ENCODE assay signal across 8 cellular contexts in genomic region chr9:33165263-33166151, GRCh38. TPM values are rescaled to one million over a fixed set of nuclear protein-coding genes. Genes with fewer than 3 reads are reported as not detected.
A peak's percentile ranks its signal among the peaks of the same experiment; 100 is the strongest.
DNase-seq lines count a peak whose midpoint lies in the region; ATAC-seq and TF ChIP-seq lines count a peak whose summit lies in the region.

No MANE protein-coding gene starts in this region.

- TF ChIP-seq CTCF in Loucy (conservative IDR thresholded peaks at IDR 0.05; ENCODE audit: low read length) (no peak), glutamatergic neuron (IDR thresholded peaks at IDR 0.05; ENCODE audit: partially characterized antibody, unreplicated experiment) (no peak), retinal pigment epithelial cell (conservative IDR thresholded peaks at IDR 0.05; ENCODE audit: low read depth, low read length) (no peak)

- H3K36me3 Mint-ChIP-seq in glutamatergic neuron (ENCODE audit: unreplicated experiment), result no peaks in the 10 kb centered on the region

- peaks cover 4% of the 10 kb centered on the region for H3K9me3 Mint-ChIP-seq in glutamatergic neuron (ENCODE audit: unreplicated experiment)

- peaks cover 19% of the 10 kb centered on the region for H4K20me1 ChIP-seq in Loucy (ENCODE audit: insufficient read depth, low read length, poor library complexity, severe bottlenecking)

- peak overlapping the region; percentile 86 for H3K4me3 Mint-ChIP-seq in glutamatergic neuron (ENCODE audit: unreplicated experiment)

- no peaks in the 10 kb centered on the region for H3K27me3 ChIP-seq in Loucy (ENCODE audit: insufficient read depth, low read length, poor library complexity, severe bottlenecking)

- no peak overlapping the region for H3K27ac Mint-ChIP-seq in glutamatergic neuron (ENCODE audit: unreplicated experiment)

- no peaks in the 10 kb centered on the region for H3K9me3 ChIP-seq in Loucy (ENCODE audit: insufficient read depth, low read depth, low read length)

- H3K4me3 ChIP-seq in Loucy (ENCODE audit: low read length, poor library complexity, severe bottlenecking) (peak overlapping the region; percentile 92), retinal pigment epithelial cell (ENCODE audit: low read length) (peak overlapping the region; percentile 85)

- H3F3A ChIP-seq in Loucy (ENCODE audit: low read depth), result no peaks in the 10 kb centered on the region

- peak; percentile 38 for DNase-seq in DMS53 treated with DMSO at 0.1 percent for 48 hours (lab: John Stamatoyannopoulos, UW; ENCODE audit: unreplicated experiment)
- peak; percentile 48 to 59 for DNase-seq in activated T-cell treated with anti-CD3 and anti-CD28 coated beads, Interleukin-2, amount 50 U/mL, for 48 hours
- DNase-seq in glutamatergic neuron, result no peak
- DNase-seq in retinal pigment epithelial cell (ENCODE audit: low read depth), result no peak

- no peaks in the 10 kb centered on the region for H3K36me3 ChIP-seq in Loucy (ENCODE audit: insufficient read depth, low read length)

- H3K79me2 ChIP-seq in Loucy (ENCODE audit: insufficient read depth, low read length), result peaks cover 64% of the 10 kb centered on the region

- ATAC-seq in GM19397 (IDR thresholded peaks at IDR 0.05; ENCODE audit: unreplicated experiment) (peak; percentile 14), GM19455 (IDR thresholded peaks at IDR 0.05; ENCODE audit: unreplicated experiment) (no peak), HG02973 (IDR thresholded peaks at IDR 0.05; ENCODE audit: unreplicated experiment) (no peak)

- no peaks in the 10 kb centered on the region for H3K9me2 ChIP-seq in Loucy (replicated peaks; ENCODE audit: low read depth, low read length)

- H3K4me1 Mint-ChIP-seq in glutamatergic neuron (ENCODE audit: low read depth, unreplicated experiment), result peaks cover 42% of the 10 kb centered on the region

- peak overlapping the region; percentile 99 for H3K4me2 ChIP-seq in Loucy (ENCODE audit: low read depth, low read length, poor library complexity, severe bottlenecking)

- H3K4me1 ChIP-seq in Loucy (ENCODE audit: insufficient read depth, low read length, poor library complexity, severe bottlenecking), result peaks cover 69% of the 10 kb centered on the region

- peak overlapping the region; percentile 62; the same call in 1 of the 2 replicates for H2AFZ ChIP-seq in Loucy (ENCODE audit: low read length)

- peaks cover 10% of the 10 kb centered on the region for H3K27me3 Mint-ChIP-seq in glutamatergic neuron (ENCODE audit: unreplicated experiment)

- H3K9ac ChIP-seq in Loucy (ENCODE audit: low read depth, low read length, poor library complexity, severe bottlenecking), result peak overlapping the region; percentile 82

RNA-seq across cellular contexts. Expression of gene B4GALT1, which starts 1.6 kb away (rescaled TPM):
- total RNA-seq in glutamatergic neuron (ENCODE audit: unreplicated experiment), result 5.4 TPM

Comparison
In these comparisons a context has a peak if more than half of its experiments do, and no peak if none do; other contexts are left out.
1. DNase-seq: peak in DMS53 treated with DMSO at 0.1 percent for 48 hours (single experiment) and activated T-cell treated with anti-CD3 and anti-CD28 coated beads, Interleukin-2, amount 50 U/mL, for 48 hours (2 of 2); none in glutamatergic neuron (single experiment) and retinal pigment epithelial cell (single experiment).